In genomic region chr19:30070970-30071632, GRCh38 we compare ENCODE assay signal across 18 cellular contexts.
DNase-seq lines count a peak whose midpoint lies in the region; ATAC-seq and TF ChIP-seq lines count a peak whose summit lies in the region.
"Had no signal": no experiment of that assay in that cellular context is flagged by ENCODE, and none has a peak within 500 bp of the region (broad histone marks: within the 10 kb centered on the region; RNA-seq: fewer than 3 reads in every experiment).

No MANE protein-coding gene starts in this region.

- 44 to 62% methylated on average over 26 of the region's 26 CpGs for WGBS in heart right ventricle, 2 donors

- no peaks in the 10 kb centered on the region for H3K9me3 ChIP-seq in Peyer's patch
- no peaks in the 10 kb centered on the region for H3K9me3 ChIP-seq in heart right ventricle
- H3K9me3 ChIP-seq: adrenal gland, BLaER1, left lung had no signal

- intact Hi-C loops in heart right ventricle (cut with DNase I): no loop called here
- intact Hi-C loops in sciatic nerve (cut with DNase I): no loop called here

- H3K4me1 ChIP-seq in Peyer's patch (no peaks in the 10 kb centered on the region), heart right ventricle (peaks cover 0 to 6% (median 0%) of the 10 kb centered on the region in 9 donors)
- H3K4me1 ChIP-seq: adrenal gland, left lung had no signal

- TF ChIP-seq POLR2A in Peyer's patch (IDR thresholded peaks at IDR 0.05): no peak

- TF ChIP-seq CTCF in Peyer's patch (IDR thresholded peaks at IDR 0.05) (no peak), heart right ventricle (IDR thresholded peaks at IDR 0.05) (no peak), GM20000 (IDR thresholded peaks at IDR 0.05; ENCODE audit: extremely low read depth, missing control alignments) (no peak)

- DNase-seq in NCI-H2029 treated with DMSO at 0.1 percent for 48 hours (lab: John Stamatoyannopoulos, UW) (peak; percentile 23), NCI-H2029 (lab: John Stamatoyannopoulos, UW) (no peak), Peyer's patch (peak in 2 of 3 donors; percentile 29 to 40), heart right ventricle (peak; percentile 40 to 62), sciatic nerve (ENCODE audit: low spot score) (peak; percentile 58), SHP77 (lab: John Stamatoyannopoulos, UW) (no peak), iPS-NIHi11 (ENCODE audit: low spot score) (no peak), GM20000 (ENCODE audit: low spot score) (no peak)
- DNase-seq: 8988T; activated CD8-positive, alpha-beta T cell treated with anti-CD3 and anti-CD28 coated beads for 36 hours; adrenal gland; central memory CD4-positive, alpha-beta T cell; DMS153; NCI-H1694 treated with DMSO at 0.1 percent for 48 hours; stimulated activated CD4-positive, alpha-beta T cell treated with anti-CD3 and anti-CD28 coated beads, Interleukin-15, amount 100 ng/mL, for 24 hours; stimulated activated naive CD8-positive, alpha-beta T cell treated with anti-CD3 and anti-CD28 coated beads, Interleukin-15, Interleukin-2, amounts not matched to agents 100 U/mL and 50 U/mL, for 24 hours had no signal

- H3K27ac ChIP-seq in Peyer's patch (no peak overlapping the region), heart right ventricle (no peak overlapping the region)
- H3K27ac ChIP-seq: adrenal gland, left lung had no signal

- peak; percentile 62 to 92 (median 80) for ATAC-seq in heart right ventricle
- ATAC-seq in sciatic nerve: no peak
- ATAC-seq: activated CD8-positive, alpha-beta T cell treated with anti-CD3 and anti-CD28 coated beads for 36 hours; left lung; stimulated activated naive CD8-positive, alpha-beta T cell treated with anti-CD3 and anti-CD28 coated beads, Interleukin-15, Interleukin-2, amounts not matched to agents 100 U/mL and 50 U/mL, for 24 hours had no signal

- H3K27me3 ChIP-seq in Peyer's patch: no peaks in the 10 kb centered on the region
- H3K27me3 ChIP-seq in heart right ventricle: peaks cover 0 to 2% (median 0%) of the 10 kb centered on the region in 7 donors
- H3K27me3 ChIP-seq: adrenal gland, BLaER1 had no signal

- H3K4me3 ChIP-seq in Peyer's patch (no peak overlapping the region), heart right ventricle (no peak overlapping the region)
- H3K4me3 ChIP-seq: adrenal gland, BLaER1, left lung had no signal

- H3K36me3 ChIP-seq in Peyer's patch (no peaks in the 10 kb centered on the region), heart right ventricle (no peaks in the 10 kb centered on the region)
- H3K36me3 ChIP-seq: adrenal gland, BLaER1, left lung had no signal

Comparison
In these comparisons a context has a peak if more than half of its experiments do, and no peak if none do; other contexts are left out.
1. DNase-seq: peak in NCI-H2029 treated with DMSO at 0.1 percent for 48 hours (single experiment), Peyer's patch (2 of 3), heart right ventricle (2 of 2) and sciatic nerve (single experiment); none in NCI-H2029 (single experiment), SHP77 (0 of 2), iPS-NIHi11 (single experiment) and GM20000 (single experiment).